8 cellular contexts compared by ENCODE assay signal in the genomic region with DNA sequence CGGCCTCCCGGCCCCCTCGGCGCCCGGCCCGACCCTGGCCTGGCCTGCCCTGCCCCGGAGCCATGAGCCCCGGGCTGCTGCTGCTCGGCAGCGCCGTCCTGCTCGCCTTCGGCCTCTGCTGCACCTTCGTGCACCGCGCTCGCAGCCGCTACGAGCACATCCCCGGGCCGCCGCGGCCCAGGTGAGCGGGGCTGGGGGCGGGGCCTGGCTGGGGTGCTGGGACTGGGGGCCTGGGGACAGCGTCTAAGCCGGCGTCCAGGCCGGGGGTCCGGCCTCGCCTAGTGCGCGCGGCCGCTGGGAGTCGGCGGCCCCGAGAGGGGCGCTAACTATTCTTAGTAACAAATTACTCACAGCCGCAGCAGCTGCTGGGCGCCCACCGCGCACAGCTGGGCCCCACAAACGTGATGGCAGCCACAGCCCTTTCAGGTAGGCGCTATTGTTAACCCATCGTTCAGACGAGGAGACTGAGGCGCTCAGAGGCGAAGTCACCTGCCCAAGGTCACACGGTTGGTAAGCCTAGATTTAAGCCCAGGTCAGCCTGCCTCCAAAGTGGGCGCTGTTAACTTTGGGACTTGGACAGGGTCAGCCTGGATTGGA. TPM values are rescaled to one million over a fixed set of nuclear protein-coding genes. Genes with fewer than 3 reads are reported as not detected.
DNase-seq lines count a peak whose midpoint lies in the region; ATAC-seq, FAIRE-seq and TF ChIP-seq lines count a peak whose summit lies in the region.

No MANE protein-coding gene starts in this region.

- DNase-seq in BJ (ENCODE audit: low read depth) (no peak), progenitor cell of endocrine pancreas (ENCODE audit: low spot score, unreplicated experiment) (no peak), GM12892 (ENCODE audit: insufficient read length) (no peak)
- no peak for DNase-seq in effector memory CD4-positive, alpha-beta T cell
- no peak for DNase-seq in activated naive CD4-positive, alpha-beta T cell treated with anti-CD3 and anti-CD28 coated beads, Interleukin-2, amount 50 U/mL, for 16 hours
- DNase-seq in activated CD4-positive, alpha-beta T cell treated with anti-CD3 and anti-CD28 coated beads, Interleukin-2, amount 10 ng/mL, durations not matched to agents 7 days and 5 days: no peak

- CTCF ChIA-PET in BJ (lab: Yijun Ruan, JAX): interaction anchor here (0.5 to 1.8 kb wide), 12 partner anchors 16 to 267 kb away, joined by 3 to 9 read pairs (median 4); no protein-coding TSS in a partner anchor
- CTCF ChIA-PET in activated CD4-positive, alpha-beta T cell treated with anti-CD3 and anti-CD28 coated beads, Interleukin-2, amount 10 ng/mL, durations not matched to agents 7 days and 5 days (lab: Charles Lee): interaction anchor here (1.1 kb wide), 1 partner anchor 45 kb away, joined by 3 read pairs; no protein-coding TSS in a partner anchor

- TF ChIP-seq CTCF in BJ (IDR thresholded peaks at IDR 0.05; ENCODE audit: insufficient read depth, low read depth, low read length) (no peak), progenitor cell of endocrine pancreas (IDR thresholded peaks at IDR 0.05; ENCODE audit: unreplicated experiment) (no peak)

- no peak for TF ChIP-seq POLR2A in GM12892 (IDR thresholded peaks at IDR 0.05; ENCODE audit: low read depth, low read length)

- H3K36me3 Mint-ChIP-seq in progenitor cell of endocrine pancreas (ENCODE audit: insufficient read depth): no peaks in the 10 kb centered on the region
- no peaks in the 10 kb centered on the region for H3K36me3 Mint-ChIP-seq in activated CD4-positive, alpha-beta T cell treated with anti-CD3 and anti-CD28 coated beads, Interleukin-2, amount 10 ng/mL, durations not matched to agents 7 days and 5 days (ENCODE audit: low read depth)

- H3K9me3 ChIP-seq in effector memory CD4-positive, alpha-beta T cell (ENCODE audit: control insufficient read depth, low read length): no peaks in the 10 kb centered on the region

- POLR2A ChIA-PET in BJ (lab: Charles Lee): interaction anchor here (0.6 kb wide), 1 partner anchor 10 kb away, joined by 11 read pairs; no protein-coding TSS in a partner anchor
- POLR2A ChIA-PET in activated CD4-positive, alpha-beta T cell treated with anti-CD3 and anti-CD28 coated beads, Interleukin-2, amount 10 ng/mL, durations not matched to agents 7 days and 5 days (lab: Charles Lee): no interaction called here

- peaks cover 11% of the 10 kb centered on the region for H3K4me1 ChIP-seq in effector memory CD4-positive, alpha-beta T cell (ENCODE audit: control insufficient read depth, insufficient read depth, low read length, poor library complexity, severe bottlenecking)

- H3K27ac Mint-ChIP-seq in progenitor cell of endocrine pancreas: no peak overlapping the region
- H3K27ac Mint-ChIP-seq in activated CD4-positive, alpha-beta T cell treated with anti-CD3 and anti-CD28 coated beads, Interleukin-2, amount 10 ng/mL, durations not matched to agents 7 days and 5 days: no peak overlapping the region

- peak overlapping the region; percentile 13 for H3K27ac ChIP-seq in effector memory CD4-positive, alpha-beta T cell (ENCODE audit: insufficient read depth, low read length, poor library complexity, severe bottlenecking)

- peaks cover 14% of the 10 kb centered on the region for H3K27me3 ChIP-seq in BJ (ENCODE audit: control insufficient read depth, insufficient read depth, low read length)
- peaks cover 4% of the 10 kb centered on the region for H3K27me3 ChIP-seq in effector memory CD4-positive, alpha-beta T cell (replicated peaks; ENCODE audit: control insufficient read depth, insufficient read depth, low read length, poor library complexity, severe bottlenecking)

- no peaks in the 10 kb centered on the region for H3K9me3 Mint-ChIP-seq in progenitor cell of endocrine pancreas (ENCODE audit: low read depth)
- H3K9me3 Mint-ChIP-seq in activated CD4-positive, alpha-beta T cell treated with anti-CD3 and anti-CD28 coated beads, Interleukin-2, amount 10 ng/mL, durations not matched to agents 7 days and 5 days: no peaks in the 10 kb centered on the region

- H3K27me3 Mint-ChIP-seq in progenitor cell of endocrine pancreas: peaks cover 37% of the 10 kb centered on the region
- peaks cover 25% of the 10 kb centered on the region for H3K27me3 Mint-ChIP-seq in activated CD4-positive, alpha-beta T cell treated with anti-CD3 and anti-CD28 coated beads, Interleukin-2, amount 10 ng/mL, durations not matched to agents 7 days and 5 days

- peak; percentile 27 for ATAC-seq in GM19372 (IDR thresholded peaks at IDR 0.05; ENCODE audit: low read depth, unreplicated experiment)
- peak; percentile 25 for ATAC-seq in HG03565 (IDR thresholded peaks at IDR 0.05; ENCODE audit: unreplicated experiment)

- no peaks in the 10 kb centered on the region for H3K36me3 ChIP-seq in BJ (ENCODE audit: control insufficient read depth, insufficient read depth, low read length)
- no peaks in the 10 kb centered on the region for H3K36me3 ChIP-seq in effector memory CD4-positive, alpha-beta T cell (ENCODE audit: control insufficient read depth, insufficient read depth, low read length)

- H3K4me1 Mint-ChIP-seq in progenitor cell of endocrine pancreas (ENCODE audit: low read depth): peaks cover 1% of the 10 kb centered on the region
- peaks cover 15% of the 10 kb centered on the region for H3K4me1 Mint-ChIP-seq in activated CD4-positive, alpha-beta T cell treated with anti-CD3 and anti-CD28 coated beads, Interleukin-2, amount 10 ng/mL, durations not matched to agents 7 days and 5 days

- peak overlapping the region; percentile 54 for H3K4me3 ChIP-seq in BJ (ENCODE audit: low read depth, low read length)
- H3K4me3 ChIP-seq in effector memory CD4-positive, alpha-beta T cell (ENCODE audit: insufficient read depth, low read depth, low read length, poor library complexity, severe bottlenecking): peak overlapping the region; percentile 53

- H3K4me3 Mint-ChIP-seq in progenitor cell of endocrine pancreas (ENCODE audit: low read depth): peak overlapping the region; percentile 67
- no peak overlapping the region for H3K4me3 Mint-ChIP-seq in activated CD4-positive, alpha-beta T cell treated with anti-CD3 and anti-CD28 coated beads, Interleukin-2, amount 10 ng/mL, durations not matched to agents 7 days and 5 days

- FAIRE-seq in GM12892 (lab: Jason Lieb, UNC): no peak

RNA-seq across cellular contexts. Expression of a gene that starts 0.4 kb away (rescaled TPM):
- 0.06 and 0.09 TPM in 2 replicates for polyA plus RNA-seq in BJ (2011; rRNA removed)
- 0.31 TPM in 1 of 2 replicates, not detected in the other for polyA minus RNA-seq in BJ (2011; rRNA and poly(A)+ RNA removed)
- 2.9 and 3.9 TPM in 2 replicates for total RNA-seq in progenitor cell of endocrine pancreas
- not detected for polyA plus RNA-seq in GM12892 (2012; ENCODE audit: missing spikeins)
- under 1 TPM; 0.12 to 0.20 TPM for total RNA-seq in activated CD4-positive, alpha-beta T cell treated with anti-CD3 and anti-CD28 coated beads, Interleukin-2, amount 10 ng/mL, durations not matched to agents 7 days and 5 days

RNA-seq across cellular contexts. Expression of a gene that starts 39.5 kb away (rescaled TPM):
- polyA plus RNA-seq in BJ (2011; rRNA removed): 1.7 and 2.5 TPM in 2 replicates
- polyA minus RNA-seq in BJ (2011; rRNA and poly(A)+ RNA removed): 1.7 TPM in 2 replicates
- total RNA-seq in progenitor cell of endocrine pancreas: 0.65 and 0.73 TPM in 2 replicates
- polyA plus RNA-seq in GM12892 (2012; ENCODE audit: missing spikeins): not detected
- total RNA-seq in activated CD4-positive, alpha-beta T cell treated with anti-CD3 and anti-CD28 coated beads, Interleukin-2, amount 10 ng/mL, durations not matched to agents 7 days and 5 days: under 1 TPM in 1 of 2 experiments, not detected in 1; 0.05 TPM
